Comparison of ENCODE assay signal across 9 cellular contexts in genomic region chr12:64682572-64683277, GRCh38.
A peak's percentile ranks its signal among the peaks of the same experiment; 100 is the strongest.
DNase-seq lines count a peak whose midpoint lies in the region; ATAC-seq and TF ChIP-seq lines count a peak whose summit lies in the region.
"Had no signal": no experiment of that assay in that cellular context is flagged by ENCODE, and none has a peak within 500 bp of the region (broad histone marks: within the 10 kb centered on the region; RNA-seq: fewer than 3 reads in every experiment).

No MANE protein-coding gene starts in this region.

- TF ChIP-seq CTCF in stomach (IDR thresholded peaks at IDR 0.05): no peak
- no peak for TF ChIP-seq CTCF in HFFc6 (IDR thresholded peaks at IDR 0.05)
- no peak for TF ChIP-seq CTCF in mammary epithelial cell (conservative IDR thresholded peaks at IDR 0.05 in 1 of 2, IDR thresholded peaks at IDR 0.05 in 1 of 2; ENCODE audit: extremely low read depth in 1 of 2, insufficient read depth in 1 of 2, low read depth in 1 of 2, low read length in 2 of 2)

- CTCF ChIA-PET in mammary epithelial cell (lab: Charles Lee; ENCODE audit: low non-redundant PET): no interaction called here

- TF ChIP-seq POLR2A in stomach (IDR thresholded peaks at IDR 0.05): no peak

- H3K27me3 ChIP-seq in stomach (no peaks in the 10 kb centered on the region), mammary epithelial cell (ENCODE audit: insufficient read depth, low read length) (no peaks in the 10 kb centered on the region)

- peaks cover 31 to 89% (median 62%) of the 10 kb centered on the region in 4 donors for H3K4me1 ChIP-seq in stomach
- H3K4me1 ChIP-seq in mammary epithelial cell (ENCODE audit: insufficient read depth, low read length): peaks cover 27% of the 10 kb centered on the region

- WGBS in stomach, 5 donors: 37 to 59% (median 59%) methylated on average over 6 of the region's 6 CpGs
- 73% methylated on average over 6 of the region's 6 CpGs for WGBS in mammary epithelial cell (ENCODE audit: low coverage, missing lambda C conversion rate)

- H3K27ac Mint-ChIP-seq in T-helper 1 cell treated with Interleukin-12 subunit alpha and Interleukin-12 subunit beta and Interleukin-4 antibody, amounts not matched to agents 30 μg/mL and 1 μg/mL, for 36 hours: peak overlapping the region; percentile 87
- no peak overlapping the region for H3K27ac Mint-ChIP-seq in HFFc6

- peaks cover 54% of the 10 kb centered on the region for H3K79me2 ChIP-seq in mammary epithelial cell (ENCODE audit: insufficient read depth, low read length)

- peaks cover 44% of the 10 kb centered on the region for H3K36me3 Mint-ChIP-seq in T-helper 1 cell treated with Interleukin-12 subunit alpha and Interleukin-12 subunit beta and Interleukin-4 antibody, amounts not matched to agents 30 μg/mL and 1 μg/mL, for 36 hours (ENCODE audit: low read depth)
- peaks cover 4% of the 10 kb centered on the region; the same call in 1 of the 2 replicates for H3K36me3 Mint-ChIP-seq in HFFc6 (ENCODE audit: low read depth)

- BruUV-seq in mammary epithelial cell (replicated peaks; lab: Mats Ljungman, UMichigan): no TSS peak

- H3K9me3 ChIP-seq in stomach: no peaks in the 10 kb centered on the region
- no peaks in the 10 kb centered on the region for H3K9me3 ChIP-seq in mammary epithelial cell (replicated peaks; ENCODE audit: insufficient read depth, low read length)

- TF ChIP-seq EP300 in stomach (IDR thresholded peaks at IDR 0.05): peak; percentile 95

- no peak for DNase-seq in T-helper 1 cell
- DNase-seq in foreskin melanocyte: peak; percentile 82
- DNase-seq in stomach: no peak
- no peak for DNase-seq in HFFc6
- no peak for DNase-seq in mammary epithelial cell

- in situ Hi-C loops in mammary epithelial cell (cut with MboI; ENCODE audit: low sequenced_read_pairs in 2 of 2): no loop called here

- dilution Hi-C loops in mammary epithelial cell (cut with HindIII; ENCODE audit: low sequenced_read_pairs): no loop called here

- H3K9me3 Mint-ChIP-seq in T-helper 1 cell treated with Interleukin-12 subunit alpha and Interleukin-12 subunit beta and Interleukin-4 antibody, amounts not matched to agents 30 μg/mL and 1 μg/mL, for 36 hours: no peaks in the 10 kb centered on the region
- H3K9me3 Mint-ChIP-seq in HFFc6: no peaks in the 10 kb centered on the region

- no peak overlapping the region for H3K4me2 ChIP-seq in mammary epithelial cell (ENCODE audit: insufficient read depth, low read depth, low read length)

- H3K27ac ChIP-seq in stomach: peak overlapping the region in 4 of 5 donors; percentile 82 to 91 (median 88)
- no peak overlapping the region for H3K27ac ChIP-seq in mammary epithelial cell (ENCODE audit: insufficient read depth, low read depth, low read length)

- H3K4me1 Mint-ChIP-seq in T-helper 1 cell treated with Interleukin-12 subunit alpha and Interleukin-12 subunit beta and Interleukin-4 antibody, amounts not matched to agents 30 μg/mL and 1 μg/mL, for 36 hours (ENCODE audit: low read depth): peaks cover 78% of the 10 kb centered on the region
- peaks cover 23% of the 10 kb centered on the region for H3K4me1 Mint-ChIP-seq in HFFc6 (ENCODE audit: low read depth)

- no peak overlapping the region for H3K4me3 Mint-ChIP-seq in T-helper 1 cell treated with Interleukin-12 subunit alpha and Interleukin-12 subunit beta and Interleukin-4 antibody, amounts not matched to agents 30 μg/mL and 1 μg/mL, for 36 hours
- H3K4me3 Mint-ChIP-seq in HFFc6: no peak overlapping the region

- no peak for ATAC-seq in HG03571 (IDR thresholded peaks at IDR 0.05; ENCODE audit: unreplicated experiment)
- ATAC-seq: K562 had no signal

- peaks cover 22 to 26% (median 23%) of the 10 kb centered on the region in 4 donors for H3K36me3 ChIP-seq in stomach
- H3K36me3 ChIP-seq in mammary epithelial cell (ENCODE audit: insufficient read depth, low read length): no peaks in the 10 kb centered on the region

- no peaks in the 10 kb centered on the region for H4K20me1 ChIP-seq in mammary epithelial cell (ENCODE audit: insufficient read depth, low read length)

- H3K4me3 ChIP-seq in stomach: no peak overlapping the region
- no peak overlapping the region for H3K4me3 ChIP-seq in mammary epithelial cell (replicated peaks in 1 of 3; ENCODE audit: insufficient read depth in 1 of 3, low read depth in 2 of 3, low read length in 3 of 3)
- H3K4me3 ChIP-seq: K562 had no signal

- H3K9ac ChIP-seq in mammary epithelial cell (ENCODE audit: insufficient read depth, low read length): no peak overlapping the region

- intact Hi-C loops in stomach (cut with DNase I; ENCODE audit: low total_unique reads) (no loop called here), mammary epithelial cell (cut with micrococcal nuclease) (no loop called here)

- no peaks in the 10 kb centered on the region for H3K27me3 Mint-ChIP-seq in T-helper 1 cell treated with Interleukin-12 subunit alpha and Interleukin-12 subunit beta and Interleukin-4 antibody, amounts not matched to agents 30 μg/mL and 1 μg/mL, for 36 hours (ENCODE audit: low read depth)
- H3K27me3 Mint-ChIP-seq in HFFc6 (ENCODE audit: insufficient read depth): peaks cover 2% of the 10 kb centered on the region; the same call in 1 of the 2 replicates

- H2AFZ ChIP-seq in mammary epithelial cell (ENCODE audit: low read depth, low read length): no peak overlapping the region

TF ChIP-seq in PFSK-1, 5 proteins besides CTCF, POLR2A, EP300 and RAD21:
- TF ChIP-seq POLR2AphosphoS5 (IDR thresholded peaks at IDR 0.05; ENCODE audit: low read depth, low read length): no peak
- TF ChIP-seq TAF1 (IDR thresholded peaks at IDR 0.05; ENCODE audit: borderline replicate concordance, insufficient read depth, low read length): no peak
- TF ChIP-seq REST (IDR thresholded peaks at IDR 0.05; ENCODE audit: insufficient read depth in 1 of 2, low read depth in 2 of 2, low read length in 2 of 2): no peak
- TF ChIP-seq FOXP2 (optimal IDR thresholded peaks at IDR 0.05; ENCODE audit: borderline replicate concordance, extremely low read depth, extremely low read length, insufficient read depth): peak; percentile 31
- TF ChIP-seq SIN3A (IDR thresholded peaks at IDR 0.05; ENCODE audit: borderline replicate concordance, insufficient read depth, low read length): no peak
